16 cellular contexts compared by ENCODE assay signal in genomic region chr2:197240713-197241050, GRCh38.
DNase-seq lines count a peak whose midpoint lies in the region; ATAC-seq and TF ChIP-seq lines count a peak whose summit lies in the region.
"Had no signal": no experiment of that assay in that cellular context is flagged by ENCODE, and none has a peak within 500 bp of the region (broad histone marks: within the 10 kb centered on the region; RNA-seq: fewer than 3 reads in every experiment).

No MANE protein-coding gene starts in this region.

- peaks cover 91% of the 10 kb centered on the region for H3K4me1 Mint-ChIP-seq in CD4-positive, alpha-beta T cell (ENCODE audit: low read depth)
- H3K4me1 Mint-ChIP-seq in memory B cell, result peaks cover 60% of the 10 kb centered on the region
- H3K4me1 Mint-ChIP-seq: GM23338 had no signal

- no peaks in the 10 kb centered on the region for H3K27me3 ChIP-seq in CD4-positive, alpha-beta T cell (ENCODE audit: control insufficient read depth, insufficient read depth, low read length)
- H3K27me3 ChIP-seq in Peyer's patch (no peaks in the 10 kb centered on the region), WERI-Rb-1 (ENCODE audit: insufficient read depth, low read depth, severe bottlenecking) (no peaks in the 10 kb centered on the region)

- H3K36me3 ChIP-seq in Peyer's patch (no peaks in the 10 kb centered on the region), WERI-Rb-1 (no peaks in the 10 kb centered on the region)

- POLR2A ChIA-PET in CD4-positive, alpha-beta T cell (lab: Charles Lee), result interaction anchor here (0.5 to 12.9 kb wide), 34 partner anchors 8 to 1059 kb away, joined by 3 to 164 read pairs (median 4); partner anchors contain the start of gene ANKRD44

- intact Hi-C loops in CD4-positive, alpha-beta T cell (cut with DNase I, micrococcal nuclease), result loop anchor here in 1 of 2 experiments (1.0 to 2.0 kb wide), 3 partner anchors 14 to 41 kb away; no protein-coding TSS in a partner anchor
- intact Hi-C loops in Right ventricle myocardium inferior (cut with DNase I), result no loop called here

- peak overlapping the region; percentile 91 for H3K27ac Mint-ChIP-seq in CD4-positive, alpha-beta T cell
- H3K27ac Mint-ChIP-seq in memory B cell, result peak overlapping the region; percentile 89
- H3K27ac Mint-ChIP-seq: GM23338 had no signal

- peaks cover 20% of the 10 kb centered on the region for H3K36me3 Mint-ChIP-seq in CD4-positive, alpha-beta T cell (ENCODE audit: low read depth)
- H3K36me3 Mint-ChIP-seq in memory B cell, result peaks cover 16% of the 10 kb centered on the region

- CTCF ChIA-PET in CD4-positive, alpha-beta T cell (lab: Charles Lee), result interaction anchor here (0.8 to 1.3 kb wide), 6 partner anchors 11 to 66 kb away, joined by 3 to 7 read pairs (median 4); no protein-coding TSS in a partner anchor

- DNase-seq in CD4-positive, alpha-beta T cell, result no peak
- DNase-seq in Peyer's patch (no peak), memory B cell (ENCODE audit: low spot score in 2 of 2) (no peak), WERI-Rb-1 (no peak), Right ventricle myocardium inferior (ENCODE audit: missing footprints) (no peak), foreskin fibroblast (no peak), dedifferentiated amniotic fluid mesenchymal stem cell (ENCODE audit: extremely low spot score) (no peak)
- DNase-seq: activated gamma-delta T cell; Calu3; IMR-90; midbrain; NCI-H2171; stimulated activated CD4-positive, alpha-beta T cell treated with anti-CD3 and anti-CD28 coated beads, Interleukin-4, amount 100 ng/mL, for 4 hours had no signal

- H3K4me1 ChIP-seq in Peyer's patch, result peaks cover 0 to 18% (median 12%) of the 10 kb centered on the region in 4 donors

- no peak for TF ChIP-seq POLR2A in Peyer's patch (IDR thresholded peaks at IDR 0.05)

- H3K4me3 Mint-ChIP-seq in CD4-positive, alpha-beta T cell, result peak overlapping the region; percentile 72
- peak overlapping the region; percentile 68 for H3K4me3 Mint-ChIP-seq in memory B cell
- H3K4me3 Mint-ChIP-seq: GM23338 had no signal

- H3K27me3 Mint-ChIP-seq in CD4-positive, alpha-beta T cell, result no peaks in the 10 kb centered on the region
- no peaks in the 10 kb centered on the region for H3K27me3 Mint-ChIP-seq in memory B cell

- H3K9me3 ChIP-seq in CD4-positive, alpha-beta T cell (ENCODE audit: control insufficient read depth, low read length), result no peaks in the 10 kb centered on the region
- H3K9me3 ChIP-seq in Peyer's patch (no peaks in the 10 kb centered on the region), WERI-Rb-1 (ENCODE audit: severe bottlenecking) (no peaks in the 10 kb centered on the region)

- H3K9me3 Mint-ChIP-seq in CD4-positive, alpha-beta T cell, result no peaks in the 10 kb centered on the region
- no peaks in the 10 kb centered on the region for H3K9me3 Mint-ChIP-seq in memory B cell
- H3K9me3 Mint-ChIP-seq: GM23338 had no signal

- TF ChIP-seq CTCF in CD4-positive, alpha-beta T cell (IDR thresholded peaks at IDR 0.05), result no peak
- TF ChIP-seq CTCF in Peyer's patch (IDR thresholded peaks at IDR 0.05) (no peak), WERI-Rb-1 (IDR thresholded peaks at IDR 0.05; ENCODE audit: low read depth, low read length) (no peak), foreskin fibroblast (IDR thresholded peaks at IDR 0.05; ENCODE audit: low read depth, low read length) (no peak)

- H3K4me3 ChIP-seq in Peyer's patch, result no peak overlapping the region
- H3K4me3 ChIP-seq in WERI-Rb-1 (ENCODE audit: low read depth, low read length), result no peak overlapping the region
- H3K4me3 ChIP-seq in foreskin fibroblast (ENCODE audit: low read depth in 1 of 2, low read length in 2 of 2), result no peak overlapping the region
- H3K4me3 ChIP-seq: GM23338 had no signal

- H3K27ac ChIP-seq in CD4-positive, alpha-beta T cell (ENCODE audit: low read depth, low read length), result peak overlapping the region; percentile 75
- peak overlapping the region; percentile 8 to 64 (median 42) for H3K27ac ChIP-seq in Peyer's patch
- H3K27ac ChIP-seq in WERI-Rb-1, result no peak overlapping the region
- H3K27ac ChIP-seq: VCaP had no signal

- peak; percentile 33 for ATAC-seq in CD4-positive, alpha-beta T cell (ENCODE audit: poor library complexity)
- ATAC-seq in GM18502 (IDR thresholded peaks at IDR 0.05; ENCODE audit: poor library complexity, unreplicated experiment) (peak; percentile 8), memory B cell (ENCODE audit: low read depth) (peak; percentile 69), Right ventricle myocardium inferior (no peak)
- ATAC-seq: GM23338 had no signal
